In genomic region chr9:76246680-76247079, GRCh38 we compare ENCODE assay signal across 22 cellular contexts.
"Had no signal": no experiment of that assay in that cellular context is flagged by ENCODE, and none has a peak within 500 bp of the region (broad histone marks: within the 10 kb centered on the region; RNA-seq: fewer than 3 reads in every experiment).

No MANE protein-coding gene starts in this region.

- FAIRE-seq: small intestine had no signal

- H3K9me3 ChIP-seq: ovary, psoas muscle, right lobe of liver, sigmoid colon, stomach, tibial artery, transverse colon, upper lobe of right lung, uterus had no signal

- H2AFZ ChIP-seq: parathyroid adenoma had no signal

- H3K79me2 ChIP-seq: parathyroid adenoma had no signal

- H3K4me1 ChIP-seq: parathyroid adenoma, psoas muscle, right lobe of liver, sigmoid colon, stomach, tibial artery, transverse colon, upper lobe of right lung, uterus had no signal

- H3K27ac ChIP-seq: ovary, parathyroid adenoma, psoas muscle, right lobe of liver, sigmoid colon, stomach, tibial artery, transverse colon, upper lobe of right lung, uterus had no signal

- DNase-seq: naive thymus-derived CD4-positive, alpha-beta T cell; natural killer cell; occipital lobe; ovary; posterior cingulate gyrus; psoas muscle; right cardiac atrium; right lobe of liver; sigmoid colon; small intestine; stimulated activated CD4-positive, alpha-beta T cell treated with anti-CD3 and anti-CD28 coated beads, Interleukin-15, amount 100 ng/mL, for 24 hours; stimulated activated CD4-positive, alpha-beta T cell treated with anti-CD3 and anti-CD28 coated beads, Interleukin-2, amount 100 ng/mL, for 24 hours; stimulated activated CD4-positive, alpha-beta T cell treated with anti-CD3 and anti-CD28 coated beads, Interleukin-2, amount 100 ng/mL, for 48 hours; stimulated activated CD4-positive, alpha-beta T cell treated with anti-CD3 and anti-CD28 coated beads, Interleukin-4, amount 100 ng/mL, for 24 hours; stimulated activated naive B cell treated with anti-CD40 and anti-IgM and Interleukin-4, amounts not matched to agents 10 μg/mL and 1 μg/mL and 100 μg/mL, for 72 hours; stimulated activated naive CD4-positive, alpha-beta T cell treated with Interleukin-2 at 50 U/mL for 16 hours; stomach; tibial artery; transverse colon; upper lobe of right lung; uterus had no signal

- H3K4me3 ChIP-seq: ovary, psoas muscle, right lobe of liver, sigmoid colon, stomach, tibial artery, transverse colon, upper lobe of right lung, uterus had no signal

- H3K9ac ChIP-seq: parathyroid adenoma had no signal

- H3K36me3 ChIP-seq: ovary, right lobe of liver, sigmoid colon, stomach, tibial artery, upper lobe of right lung, uterus had no signal

- H3K27me3 ChIP-seq: ovary, right lobe of liver, sigmoid colon, stomach, tibial artery, transverse colon, upper lobe of right lung, uterus had no signal
